1 cellular context compared by ENCODE assay signal in the genomic region with DNA sequence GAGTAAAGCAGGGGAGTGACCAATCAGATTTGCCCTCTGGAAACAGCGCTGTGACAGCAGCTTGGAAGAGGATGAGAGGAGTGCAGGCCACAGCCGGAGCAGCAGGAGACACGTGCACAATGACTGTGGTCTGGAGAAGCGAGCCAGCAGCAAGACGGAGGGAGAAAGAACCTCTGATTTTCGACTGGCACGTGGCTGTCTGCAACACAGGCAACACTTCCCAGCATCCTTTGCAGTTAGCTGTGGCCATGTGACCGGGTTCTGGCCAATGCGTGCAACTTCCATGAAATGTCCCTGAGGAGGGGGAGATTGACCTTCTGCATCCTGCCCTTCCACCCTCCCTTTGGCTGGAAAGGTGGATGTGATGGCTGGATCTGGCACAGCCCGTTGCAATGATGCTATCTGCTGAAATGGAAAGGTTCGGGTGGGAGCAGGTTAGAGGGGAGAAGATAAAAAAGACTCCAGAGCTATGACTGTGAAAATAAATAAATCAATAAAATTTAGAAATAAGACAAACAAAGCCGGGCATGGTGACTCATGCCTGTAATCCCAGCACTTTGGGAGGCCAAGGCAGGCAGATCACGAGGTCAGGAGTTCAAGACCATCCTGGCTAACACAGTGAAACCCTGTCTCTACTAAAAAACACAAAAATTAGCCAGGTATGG.
A peak's percentile ranks its signal among the peaks of the same experiment; 100 is the strongest.
TF ChIP-seq lines count a peak whose summit lies in the region.

No MANE protein-coding gene starts in this region.

TF ChIP-seq in HepG2, 621 proteins besides CTCF, POLR2A, EP300 and RAD21 (continued from another document and continues in another):
- TF ChIP-seq, protein P1, sequence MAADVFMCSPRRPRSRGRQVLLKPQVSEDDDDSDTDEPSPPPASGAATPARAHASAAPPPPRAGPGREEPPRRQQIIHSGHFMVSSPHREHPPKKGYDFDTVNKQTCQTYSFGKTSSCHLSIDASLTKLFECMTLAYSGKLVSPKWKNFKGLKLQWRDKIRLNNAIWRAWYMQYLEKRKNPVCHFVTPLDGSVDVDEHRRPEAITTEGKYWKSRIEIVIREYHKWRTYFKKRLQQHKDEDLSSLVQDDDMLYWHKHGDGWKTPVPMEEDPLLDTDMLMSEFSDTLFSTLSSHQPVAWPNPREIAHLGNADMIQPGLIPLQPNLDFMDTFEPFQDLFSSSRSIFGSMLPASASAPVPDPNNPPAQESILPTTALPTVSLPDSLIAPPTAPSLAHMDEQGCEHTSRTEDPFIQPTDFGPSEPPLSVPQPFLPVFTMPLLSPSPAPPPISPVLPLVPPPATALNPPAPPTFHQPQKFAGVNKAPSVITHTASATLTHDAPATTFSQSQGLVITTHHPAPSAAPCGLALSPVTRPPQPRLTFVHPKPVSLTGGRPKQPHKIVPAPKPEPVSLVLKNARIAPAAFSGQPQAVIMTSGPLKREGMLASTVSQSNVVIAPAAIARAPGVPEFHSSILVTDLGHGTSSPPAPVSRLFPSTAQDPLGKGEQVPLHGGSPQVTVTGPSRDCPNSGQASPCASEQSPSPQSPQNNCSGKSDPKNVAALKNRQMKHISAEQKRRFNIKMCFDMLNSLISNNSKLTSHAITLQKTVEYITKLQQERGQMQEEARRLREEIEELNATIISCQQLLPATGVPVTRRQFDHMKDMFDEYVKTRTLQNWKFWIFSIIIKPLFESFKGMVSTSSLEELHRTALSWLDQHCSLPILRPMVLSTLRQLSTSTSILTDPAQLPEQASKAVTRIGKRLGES (CRISPR knock-in tag; IDR thresholded peaks at IDR 0.05; ENCODE audit: borderline replicate concordance), result no peak
- TF ChIP-seq JDP2 (CRISPR knock-in tag; IDR thresholded peaks at IDR 0.05; ENCODE audit: borderline replicate concordance), result no peak
- TF ChIP-seq, protein P2, sequence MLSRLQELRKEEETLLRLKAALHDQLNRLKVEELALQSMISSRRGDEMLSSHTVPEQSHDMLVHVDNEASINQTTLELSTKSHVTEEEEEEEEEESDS (CRISPR knock-in tag; IDR thresholded peaks at IDR 0.05; ENCODE audit: borderline replicate concordance), result no peak
- TF ChIP-seq, protein P3, sequence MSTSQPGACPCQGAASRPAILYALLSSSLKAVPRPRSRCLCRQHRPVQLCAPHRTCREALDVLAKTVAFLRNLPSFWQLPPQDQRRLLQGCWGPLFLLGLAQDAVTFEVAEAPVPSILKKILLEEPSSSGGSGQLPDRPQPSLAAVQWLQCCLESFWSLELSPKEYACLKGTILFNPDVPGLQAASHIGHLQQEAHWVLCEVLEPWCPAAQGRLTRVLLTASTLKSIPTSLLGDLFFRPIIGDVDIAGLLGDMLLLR (CRISPR knock-in tag; IDR thresholded peaks at IDR 0.05), result no peak
- TF ChIP-seq RBFOX2 (IDR thresholded peaks at IDR 0.05; ENCODE audit: low read depth, low read length), result no peak
- no peak for TF ChIP-seq ZNF367 (CRISPR knock-in tag; IDR thresholded peaks at IDR 0.05; ENCODE audit: borderline replicate concordance)
- TF ChIP-seq ZNF121 (CRISPR knock-in tag; IDR thresholded peaks at IDR 0.05), result no peak
- TF ChIP-seq, protein P4, sequence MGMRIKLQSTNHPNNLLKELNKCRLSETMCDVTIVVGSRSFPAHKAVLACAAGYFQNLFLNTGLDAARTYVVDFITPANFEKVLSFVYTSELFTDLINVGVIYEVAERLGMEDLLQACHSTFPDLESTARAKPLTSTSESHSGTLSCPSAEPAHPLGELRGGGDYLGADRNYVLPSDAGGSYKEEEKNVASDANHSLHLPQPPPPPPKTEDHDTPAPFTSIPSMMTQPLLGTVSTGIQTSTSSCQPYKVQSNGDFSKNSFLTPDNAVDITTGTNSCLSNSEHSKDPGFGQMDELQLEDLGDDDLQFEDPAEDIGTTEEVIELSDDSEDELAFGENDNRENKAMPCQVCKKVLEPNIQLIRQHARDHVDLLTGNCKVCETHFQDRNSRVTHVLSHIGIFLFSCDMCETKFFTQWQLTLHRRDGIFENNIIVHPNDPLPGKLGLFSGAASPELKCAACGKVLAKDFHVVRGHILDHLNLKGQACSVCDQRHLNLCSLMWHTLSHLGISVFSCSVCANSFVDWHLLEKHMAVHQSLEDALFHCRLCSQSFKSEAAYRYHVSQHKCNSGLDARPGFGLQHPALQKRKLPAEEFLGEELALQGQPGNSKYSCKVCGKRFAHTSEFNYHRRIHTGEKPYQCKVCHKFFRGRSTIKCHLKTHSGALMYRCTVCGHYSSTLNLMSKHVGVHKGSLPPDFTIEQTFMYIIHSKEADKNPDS (CRISPR knock-in tag; IDR thresholded peaks at IDR 0.05), result no peak
- TF ChIP-seq ZBTB38 (CRISPR knock-in tag; IDR thresholded peaks at IDR 0.05), result peak; percentile 74; the same call in 1 of the 2 replicates
- no peak for TF ChIP-seq SALL2 (CRISPR knock-in tag; IDR thresholded peaks at IDR 0.05)
- no peak for TF ChIP-seq SIX4 (CRISPR knock-in tag; IDR thresholded peaks at IDR 0.05)
- no peak; the same call in 1 of the 2 replicates for TF ChIP-seq HOXA3 (CRISPR knock-in tag; IDR thresholded peaks at IDR 0.05)
- no peak for TF ChIP-seq TCF12 (IDR thresholded peaks at IDR 0.05)
- no peak for TF ChIP-seq TCF12 (CRISPR knock-in tag; IDR thresholded peaks at IDR 0.05)
- TF ChIP-seq ARNT2 (CRISPR knock-in tag; IDR thresholded peaks at IDR 0.05; ENCODE audit: low read depth), result no peak
- TF ChIP-seq, protein P5, sequence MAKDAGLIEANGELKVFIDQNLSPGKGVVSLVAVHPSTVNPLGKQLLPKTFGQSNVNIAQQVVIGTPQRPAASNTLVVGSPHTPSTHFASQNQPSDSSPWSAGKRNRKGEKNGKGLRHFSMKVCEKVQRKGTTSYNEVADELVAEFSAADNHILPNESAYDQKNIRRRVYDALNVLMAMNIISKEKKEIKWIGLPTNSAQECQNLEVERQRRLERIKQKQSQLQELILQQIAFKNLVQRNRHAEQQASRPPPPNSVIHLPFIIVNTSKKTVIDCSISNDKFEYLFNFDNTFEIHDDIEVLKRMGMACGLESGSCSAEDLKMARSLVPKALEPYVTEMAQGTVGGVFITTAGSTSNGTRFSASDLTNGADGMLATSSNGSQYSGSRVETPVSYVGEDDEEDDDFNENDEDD (CRISPR knock-in tag; IDR thresholded peaks at IDR 0.05; ENCODE audit: borderline replicate concordance), result peak; percentile 30; the same call in 1 of the 2 replicates
- TF ChIP-seq, protein P6, sequence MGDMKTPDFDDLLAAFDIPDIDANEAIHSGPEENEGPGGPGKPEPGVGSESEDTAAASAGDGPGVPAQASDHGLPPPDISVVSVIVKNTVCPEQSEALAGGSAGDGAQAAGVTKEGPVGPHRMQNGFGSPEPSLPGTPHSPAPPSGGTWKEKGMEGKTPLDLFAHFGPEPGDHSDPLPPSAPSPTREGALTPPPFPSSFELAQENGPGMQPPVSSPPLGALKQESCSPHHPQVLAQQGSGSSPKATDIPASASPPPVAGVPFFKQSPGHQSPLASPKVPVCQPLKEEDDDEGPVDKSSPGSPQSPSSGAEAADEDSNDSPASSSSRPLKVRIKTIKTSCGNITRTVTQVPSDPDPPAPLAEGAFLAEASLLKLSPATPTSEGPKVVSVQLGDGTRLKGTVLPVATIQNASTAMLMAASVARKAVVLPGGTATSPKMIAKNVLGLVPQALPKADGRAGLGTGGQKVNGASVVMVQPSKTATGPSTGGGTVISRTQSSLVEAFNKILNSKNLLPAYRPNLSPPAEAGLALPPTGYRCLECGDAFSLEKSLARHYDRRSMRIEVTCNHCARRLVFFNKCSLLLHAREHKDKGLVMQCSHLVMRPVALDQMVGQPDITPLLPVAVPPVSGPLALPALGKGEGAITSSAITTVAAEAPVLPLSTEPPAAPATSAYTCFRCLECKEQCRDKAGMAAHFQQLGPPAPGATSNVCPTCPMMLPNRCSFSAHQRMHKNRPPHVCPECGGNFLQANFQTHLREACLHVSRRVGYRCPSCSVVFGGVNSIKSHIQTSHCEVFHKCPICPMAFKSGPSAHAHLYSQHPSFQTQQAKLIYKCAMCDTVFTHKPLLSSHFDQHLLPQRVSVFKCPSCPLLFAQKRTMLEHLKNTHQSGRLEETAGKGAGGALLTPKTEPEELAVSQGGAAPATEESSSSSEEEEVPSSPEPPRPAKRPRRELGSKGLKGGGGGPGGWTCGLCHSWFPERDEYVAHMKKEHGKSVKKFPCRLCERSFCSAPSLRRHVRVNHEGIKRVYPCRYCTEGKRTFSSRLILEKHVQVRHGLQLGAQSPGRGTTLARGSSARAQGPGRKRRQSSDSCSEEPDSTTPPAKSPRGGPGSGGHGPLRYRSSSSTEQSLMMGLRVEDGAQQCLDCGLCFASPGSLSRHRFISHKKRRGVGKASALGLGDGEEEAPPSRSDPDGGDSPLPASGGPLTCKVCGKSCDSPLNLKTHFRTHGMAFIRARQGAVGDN (CRISPR knock-in tag; IDR thresholded peaks at IDR 0.05), result peak; percentile 93
- TF ChIP-seq ZNF572 (CRISPR knock-in tag; IDR thresholded peaks at IDR 0.05), result no peak
- no peak for TF ChIP-seq NFKB2 (CRISPR knock-in tag; IDR thresholded peaks at IDR 0.05; ENCODE audit: borderline replicate concordance)
- TF ChIP-seq ATF7-NPFF (CRISPR knock-in tag; IDR thresholded peaks at IDR 0.05; ENCODE audit: low read depth), result no peak
- TF ChIP-seq, protein P7, sequence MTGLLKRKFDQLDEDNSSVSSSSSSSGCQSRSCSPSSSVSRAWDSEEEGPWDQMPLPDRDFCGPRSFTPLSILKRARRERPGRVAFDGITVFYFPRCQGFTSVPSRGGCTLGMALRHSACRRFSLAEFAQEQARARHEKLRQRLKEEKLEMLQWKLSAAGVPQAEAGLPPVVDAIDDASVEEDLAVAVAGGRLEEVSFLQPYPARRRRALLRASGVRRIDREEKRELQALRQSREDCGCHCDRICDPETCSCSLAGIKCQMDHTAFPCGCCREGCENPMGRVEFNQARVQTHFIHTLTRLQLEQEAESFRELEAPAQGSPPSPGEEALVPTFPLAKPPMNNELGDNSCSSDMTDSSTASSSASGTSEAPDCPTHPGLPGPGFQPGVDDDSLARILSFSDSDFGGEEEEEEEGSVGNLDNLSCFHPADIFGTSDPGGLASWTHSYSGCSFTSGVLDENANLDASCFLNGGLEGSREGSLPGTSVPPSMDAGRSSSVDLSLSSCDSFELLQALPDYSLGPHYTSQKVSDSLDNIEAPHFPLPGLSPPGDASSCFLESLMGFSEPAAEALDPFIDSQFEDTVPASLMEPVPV (CRISPR knock-in tag; IDR thresholded peaks at IDR 0.05), result 0 out of 2 replicates have a peak, but pooled peaks have one; percentile 38
- TF ChIP-seq ZNF333 (CRISPR knock-in tag; IDR thresholded peaks at IDR 0.05; ENCODE audit: borderline replicate concordance), result no peak
- TF ChIP-seq, protein P8, sequence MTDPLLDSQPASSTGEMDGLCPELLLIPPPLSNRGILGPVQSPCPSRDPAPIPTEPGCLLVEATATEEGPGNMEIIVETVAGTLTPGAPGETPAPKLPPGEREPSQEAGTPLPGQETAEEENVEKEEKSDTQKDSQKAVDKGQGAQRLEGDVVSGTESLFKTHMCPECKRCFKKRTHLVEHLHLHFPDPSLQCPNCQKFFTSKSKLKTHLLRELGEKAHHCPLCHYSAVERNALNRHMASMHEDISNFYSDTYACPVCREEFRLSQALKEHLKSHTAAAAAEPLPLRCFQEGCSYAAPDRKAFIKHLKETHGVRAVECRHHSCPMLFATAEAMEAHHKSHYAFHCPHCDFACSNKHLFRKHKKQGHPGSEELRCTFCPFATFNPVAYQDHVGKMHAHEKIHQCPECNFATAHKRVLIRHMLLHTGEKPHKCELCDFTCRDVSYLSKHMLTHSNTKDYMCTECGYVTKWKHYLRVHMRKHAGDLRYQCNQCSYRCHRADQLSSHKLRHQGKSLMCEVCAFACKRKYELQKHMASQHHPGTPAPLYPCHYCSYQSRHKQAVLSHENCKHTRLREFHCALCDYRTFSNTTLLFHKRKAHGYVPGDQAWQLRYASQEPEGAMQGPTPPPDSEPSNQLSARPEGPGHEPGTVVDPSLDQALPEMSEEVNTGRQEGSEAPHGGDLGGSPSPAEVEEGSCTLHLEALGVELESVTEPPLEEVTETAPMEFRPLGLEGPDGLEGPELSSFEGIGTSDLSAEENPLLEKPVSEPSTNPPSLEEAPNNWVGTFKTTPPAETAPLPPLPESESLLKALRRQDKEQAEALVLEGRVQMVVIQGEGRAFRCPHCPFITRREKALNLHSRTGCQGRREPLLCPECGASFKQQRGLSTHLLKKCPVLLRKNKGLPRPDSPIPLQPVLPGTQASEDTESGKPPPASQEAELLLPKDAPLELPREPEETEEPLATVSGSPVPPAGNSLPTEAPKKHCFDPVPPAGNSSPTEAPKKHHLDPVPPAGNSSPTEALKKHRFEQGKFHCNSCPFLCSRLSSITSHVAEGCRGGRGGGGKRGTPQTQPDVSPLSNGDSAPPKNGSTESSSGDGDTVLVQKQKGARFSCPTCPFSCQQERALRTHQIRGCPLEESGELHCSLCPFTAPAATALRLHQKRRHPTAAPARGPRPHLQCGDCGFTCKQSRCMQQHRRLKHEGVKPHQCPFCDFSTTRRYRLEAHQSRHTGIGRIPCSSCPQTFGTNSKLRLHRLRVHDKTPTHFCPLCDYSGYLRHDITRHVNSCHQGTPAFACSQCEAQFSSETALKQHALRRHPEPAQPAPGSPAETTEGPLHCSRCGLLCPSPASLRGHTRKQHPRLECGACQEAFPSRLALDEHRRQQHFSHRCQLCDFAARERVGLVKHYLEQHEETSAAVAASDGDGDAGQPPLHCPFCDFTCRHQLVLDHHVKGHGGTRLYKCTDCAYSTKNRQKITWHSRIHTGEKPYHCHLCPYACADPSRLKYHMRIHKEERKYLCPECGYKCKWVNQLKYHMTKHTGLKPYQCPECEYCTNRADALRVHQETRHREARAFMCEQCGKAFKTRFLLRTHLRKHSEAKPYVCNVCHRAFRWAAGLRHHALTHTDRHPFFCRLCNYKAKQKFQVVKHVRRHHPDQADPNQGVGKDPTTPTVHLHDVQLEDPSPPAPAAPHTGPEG (CRISPR knock-in tag; IDR thresholded peaks at IDR 0.05), result no peak
- TF ChIP-seq U2AF1 (optimal IDR thresholded peaks at IDR 0.05; ENCODE audit: low read depth, low read length), result no peak
- TF ChIP-seq, protein P9, sequence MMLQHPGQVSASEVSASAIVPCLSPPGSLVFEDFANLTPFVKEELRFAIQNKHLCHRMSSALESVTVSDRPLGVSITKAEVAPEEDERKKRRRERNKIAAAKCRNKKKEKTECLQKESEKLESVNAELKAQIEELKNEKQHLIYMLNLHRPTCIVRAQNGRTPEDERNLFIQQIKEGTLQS (CRISPR knock-in tag; IDR thresholded peaks at IDR 0.05), result no peak
- TF ChIP-seq ZNF737 (CRISPR knock-in tag; IDR thresholded peaks at IDR 0.05; ENCODE audit: borderline replicate concordance), result no peak
- TF ChIP-seq PITX1 (CRISPR knock-in tag; IDR thresholded peaks at IDR 0.05), result 0 out of 2 replicates have a peak, but pooled peaks have one; percentile 19
- no peak for TF ChIP-seq HNRNPUL1 (IDR thresholded peaks at IDR 0.05; ENCODE audit: low read depth, low read length)
- 0 out of 2 replicates have a peak, but pooled peaks have one; percentile 11 for TF ChIP-seq SPEN (CRISPR knock-in tag; IDR thresholded peaks at IDR 0.05; ENCODE audit: low read depth)
- no peak for TF ChIP-seq KLF9 (CRISPR knock-in tag; IDR thresholded peaks at IDR 0.05; ENCODE audit: low read depth)
- TF ChIP-seq ZNF451 (CRISPR knock-in tag; IDR thresholded peaks at IDR 0.05), result no peak
- no peak for TF ChIP-seq ZNF225 (CRISPR knock-in tag; IDR thresholded peaks at IDR 0.05)
- no peak for TF ChIP-seq PTBP1 (IDR thresholded peaks at IDR 0.05; ENCODE audit: low read depth, low read length, poor library complexity, severe bottlenecking)
- no peak for TF ChIP-seq EZH2 (conservative IDR thresholded peaks at IDR 0.05; ENCODE audit: low read depth, low read length)
- TF ChIP-seq FOXA3 (CRISPR knock-in tag; IDR thresholded peaks at IDR 0.05), result peak; percentile 42; the same call in 1 of the 2 replicates
- no peak for TF ChIP-seq MZF1 (CRISPR knock-in tag; IDR thresholded peaks at IDR 0.05; ENCODE audit: borderline replicate concordance)
- no peak for TF ChIP-seq FIP1L1 (IDR thresholded peaks at IDR 0.05; ENCODE audit: borderline replicate concordance, insufficient read depth, low read depth, low read length)
- TF ChIP-seq ZNF83 (CRISPR knock-in tag; IDR thresholded peaks at IDR 0.05; ENCODE audit: borderline replicate concordance), result no peak
- TF ChIP-seq ZNF12 (CRISPR knock-in tag; IDR thresholded peaks at IDR 0.05), result no peak
- TF ChIP-seq CC2D1A (CRISPR knock-in tag; IDR thresholded peaks at IDR 0.05), result no peak
